In the genomic region with DNA sequence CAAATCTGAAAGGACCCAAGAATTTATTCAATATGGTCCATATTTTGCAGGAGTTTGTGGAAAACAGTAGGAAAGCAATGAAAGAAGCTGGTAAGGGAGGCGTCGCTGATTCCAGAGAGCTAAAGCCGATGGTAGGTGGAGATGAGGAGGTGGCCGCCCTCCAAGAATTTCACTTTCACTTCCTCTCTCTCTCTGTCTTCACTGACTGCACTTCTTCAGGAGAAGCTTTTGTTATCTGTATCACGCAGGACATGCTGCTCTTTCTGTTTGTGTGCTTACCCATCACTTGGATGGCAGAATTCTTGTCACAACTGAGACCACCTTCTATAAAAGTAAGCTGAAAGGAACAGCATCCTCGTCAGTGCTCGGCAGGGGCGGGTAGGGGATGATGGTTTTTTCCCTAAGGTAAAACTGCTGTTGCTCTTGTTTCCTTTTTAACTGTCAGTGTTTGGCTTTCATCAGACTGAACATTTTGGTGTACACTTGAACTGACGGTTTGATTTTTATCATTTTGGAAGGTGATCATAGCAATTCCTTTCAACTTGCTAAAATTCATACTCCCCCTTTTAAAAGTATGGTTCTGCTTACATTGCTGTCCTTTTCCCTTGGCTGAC, we compare ENCODE assay signal across 9 cellular contexts.
DNase-seq lines count a peak whose midpoint lies in the region; ATAC-seq and TF ChIP-seq lines count a peak whose summit lies in the region.
"Had no signal": no experiment of that assay in that cellular context is flagged by ENCODE, and none has a peak within 500 bp of the region (broad histone marks: within the 10 kb centered on the region; RNA-seq: fewer than 3 reads in every experiment).

No MANE protein-coding gene starts in this region.

- H3K36me3 ChIP-seq in Panc1 (ENCODE audit: control insufficient read depth, insufficient read depth, low read length) = no peaks in the 10 kb centered on the region; the same call in 1 of the 2 replicates
- H3K36me3 ChIP-seq: pancreas had no signal

- no peak for DNase-seq in Right ventricle myocardium superior
- no peak for DNase-seq in Right ventricle myocardium inferior (ENCODE audit: missing footprints)
- DNase-seq in Panc1 (ENCODE audit: low read depth, low spot score) = peak; percentile 12
- peak; percentile 50 for DNase-seq in cerebellum (ENCODE audit: low spot score)
- peak; percentile 3 to 12 for DNase-seq in stimulated activated CD4-positive, alpha-beta T cell treated with anti-CD3 and anti-CD28 coated beads, Interleukin-4, amount 100 ng/mL, for 4 hours
- no peak for DNase-seq in NCI-H524 treated with DMSO at 0.1 percent for 48 hours (lab: John Stamatoyannopoulos, UW)
- DNase-seq in NCI-H1930 (lab: John Stamatoyannopoulos, UW) = no peak
- DNase-seq: pancreas had no signal

- no peaks in the 10 kb centered on the region for H3K4me1 ChIP-seq in Panc1 (ENCODE audit: control insufficient read depth, insufficient read depth, low read length)
- H3K4me1 ChIP-seq: pancreas had no signal

- H3K9me3 ChIP-seq in Panc1 (ENCODE audit: control insufficient read depth, insufficient read depth, low read depth, low read length) = no peaks in the 10 kb centered on the region
- H3K9me3 ChIP-seq: pancreas had no signal

- ATAC-seq in Right ventricle myocardium superior (ENCODE audit: poor library complexity) = peak; percentile 53
- ATAC-seq in Right ventricle myocardium inferior = no peak
- peak; percentile 98 for ATAC-seq in HG02943 (IDR thresholded peaks at IDR 0.05; ENCODE audit: low read depth, unreplicated experiment)
- ATAC-seq in Panc1 = 0 out of 2 replicates have a peak, but pooled peaks have one; percentile 58

- H3K27ac ChIP-seq in Panc1 (ENCODE audit: low read length) = no peak overlapping the region
- H3K27ac ChIP-seq: pancreas had no signal

- peak overlapping the region; percentile 33 to 57 for H3K4me3 ChIP-seq in Panc1 (ENCODE audit: low read depth in 2 of 2, low read length in 2 of 2)
- H3K4me3 ChIP-seq: pancreas had no signal

- no peak for TF ChIP-seq CTCF in Panc1 (IDR thresholded peaks at IDR 0.05)

- no peaks in the 10 kb centered on the region for H3K27me3 ChIP-seq in Panc1 (ENCODE audit: control insufficient read depth, insufficient read depth, low read length)
- H3K27me3 ChIP-seq: pancreas had no signal

- CTCF ChIA-PET in Panc1 (lab: Charles Lee) = no interaction called here

- in situ Hi-C loops in Panc1 (cut with HindIII; ENCODE audit: low pct_unique_long_range_greater_than_20kb, low sequenced_read_pairs) = no loop called here

- intact Hi-C loops in Right ventricle myocardium superior (cut with DNase I) (no loop called here), Right ventricle myocardium inferior (cut with DNase I) (no loop called here), Panc1 (cut with micrococcal nuclease; ENCODE audit: unreplicated experiment) (no loop called here)

- POLR2A ChIA-PET in Panc1 (lab: Charles Lee) = no interaction called here

- no TSS peak for BruUV-seq in Panc1 (replicated peaks; lab: Mats Ljungman, UMichigan)

Comparison
In these comparisons a context has a peak if more than half of its experiments do, and no peak if none do; other contexts are left out.
1. DNase-seq: peak in Panc1 (single experiment), cerebellum (single experiment) and stimulated activated CD4-positive, alpha-beta T cell treated with anti-CD3 and anti-CD28 coated beads, Interleukin-4, amount 100 ng/mL, for 4 hours (2 of 2); none in Right ventricle myocardium superior (single experiment), Right ventricle myocardium inferior (single experiment), NCI-H524 treated with DMSO at 0.1 percent for 48 hours (single experiment) and NCI-H1930 (0 of 2).